ENCODE assay signal across 10 cellular contexts in genomic region chr4:168864831-168865541, GRCh38.
DNase-seq lines count a peak whose midpoint lies in the region; ATAC-seq and TF ChIP-seq lines count a peak whose summit lies in the region.
"Had no signal": no experiment of that assay in that cellular context is flagged by ENCODE, and none has a peak within 500 bp of the region (broad histone marks: within the 10 kb centered on the region; RNA-seq: fewer than 3 reads in every experiment).

No MANE protein-coding gene starts in this region.

- H3K4me1 Mint-ChIP-seq in endodermal cell: peaks cover 6% of the 10 kb centered on the region
- peaks cover 28% of the 10 kb centered on the region for H3K4me1 Mint-ChIP-seq in mesothelial cell of epicardium

- WGBS in endodermal cell (ENCODE audit: insufficient coverage in 1 of 2, insufficient read length in 1 of 2), 2 experiments: 50 to 72% methylated on average over 2 to 5 of the region's 5 CpGs

- ATAC-seq in HG02970 (IDR thresholded peaks at IDR 0.05; ENCODE audit: low FRiP score, unreplicated experiment): no peak
- ATAC-seq in HG02678 (IDR thresholded peaks at IDR 0.05; ENCODE audit: unreplicated experiment): no peak
- ATAC-seq in GM18907 (IDR thresholded peaks at IDR 0.05; ENCODE audit: unreplicated experiment): no peak
- ATAC-seq: left colon had no signal

- H3K4me3 Mint-ChIP-seq in endodermal cell: no peak overlapping the region
- H3K4me3 Mint-ChIP-seq in mesothelial cell of epicardium: no peak overlapping the region

- no peaks in the 10 kb centered on the region for H3K27me3 Mint-ChIP-seq in endodermal cell (ENCODE audit: insufficient read depth)
- H3K27me3 Mint-ChIP-seq in mesothelial cell of epicardium (ENCODE audit: low read depth): no peaks in the 10 kb centered on the region

- H3K36me3 Mint-ChIP-seq in endodermal cell (ENCODE audit: low read depth) (peaks cover 17% of the 10 kb centered on the region), mesothelial cell of epicardium (peaks cover 21% of the 10 kb centered on the region)

- H3K9me3 Mint-ChIP-seq in endodermal cell (no peaks in the 10 kb centered on the region), mesothelial cell of epicardium (peaks cover 6% of the 10 kb centered on the region)

- no peaks in the 10 kb centered on the region for H3K9me3 ChIP-seq in endodermal cell (ENCODE audit: control insufficient read depth, low read length)
- H3K9me3 ChIP-seq: colonic mucosa had no signal

- H3K27ac ChIP-seq in endodermal cell (ENCODE audit: low read depth, low read length): no peak overlapping the region
- H3K27ac ChIP-seq: colonic mucosa had no signal

- H3K9ac ChIP-seq in endodermal cell (ENCODE audit: extremely low read depth, low read length, poor library complexity, severe bottlenecking): no peak overlapping the region

- no peaks in the 10 kb centered on the region for H3K4me1 ChIP-seq in endodermal cell (ENCODE audit: control insufficient read depth, insufficient read depth, low read length)
- H3K4me1 ChIP-seq: colonic mucosa had no signal

- H3K4me3 ChIP-seq in AG09309 (ENCODE audit: control insufficient read depth, low read depth, low read length) (no peak overlapping the region), endodermal cell (ENCODE audit: low read length) (no peak overlapping the region)
- H3K4me3 ChIP-seq: colonic mucosa had no signal

- no peaks in the 10 kb centered on the region for H3K27me3 ChIP-seq in endodermal cell (ENCODE audit: control insufficient read depth, insufficient read depth, low read length, poor library complexity, severe bottlenecking)
- H3K27me3 ChIP-seq: colonic mucosa had no signal

- no peak overlapping the region for H3K27ac Mint-ChIP-seq in endodermal cell
- peak overlapping the region; percentile 39 for H3K27ac Mint-ChIP-seq in mesothelial cell of epicardium

- TF ChIP-seq CTCF in AG09309 (IDR thresholded peaks at IDR 0.05; ENCODE audit: control insufficient read depth, insufficient read depth, low read depth, low read length, missing control alignments) (peak; percentile 55), endodermal cell (conservative IDR thresholded peaks at IDR 0.05) (peak; percentile 81), mesothelial cell of epicardium (IDR thresholded peaks at IDR 0.05; ENCODE audit: unreplicated experiment) (no peak)

- DNase-seq in AG09309 (ENCODE audit: low read depth) (no peak), NCI-H226 (peak; percentile 15), endodermal cell (peak; percentile 65), mesothelial cell of epicardium (ENCODE audit: low spot score in 2 of 2, unreplicated experiment in 2 of 2) (no peak), activated gamma-delta T cell (lab: John Stamatoyannopoulos, UW) (no peak)
- DNase-seq: colonic mucosa, left colon had no signal

- peaks cover 55% of the 10 kb centered on the region for H3K36me3 ChIP-seq in endodermal cell (ENCODE audit: control insufficient read depth, insufficient read depth, low read length)
- H3K36me3 ChIP-seq: colonic mucosa had no signal

Comparison
In these comparisons a context has a peak if more than half of its experiments do, and no peak if none do; other contexts are left out.
1. DNase-seq: peak in NCI-H226 (single experiment) and endodermal cell (single experiment); none in AG09309 (single experiment), mesothelial cell of epicardium (0 of 2) and activated gamma-delta T cell (single experiment).